ENCODE assay signal across 9 cellular contexts in the genomic region with DNA sequence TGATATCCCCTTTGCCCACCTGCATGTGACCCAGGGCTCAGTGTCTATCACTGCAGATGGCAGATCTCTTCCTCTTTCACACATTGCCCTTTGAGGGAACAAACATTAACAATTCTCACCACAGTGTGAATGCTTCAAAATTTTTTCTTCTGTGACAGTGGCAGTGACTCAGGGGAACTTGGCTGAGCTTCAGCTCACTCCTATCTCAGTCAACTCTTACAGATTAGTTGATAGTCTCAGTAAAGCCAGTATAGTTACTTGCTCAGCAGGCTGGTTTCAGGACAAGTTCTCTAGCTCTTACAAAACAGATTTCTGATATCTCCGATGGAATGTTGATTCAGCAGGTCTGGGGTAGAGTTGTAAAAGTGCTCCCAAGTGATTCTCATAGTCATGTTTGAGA.
A peak's percentile ranks its signal among the peaks of the same experiment; 100 is the strongest.
DNase-seq lines count a peak whose midpoint lies in the region; ATAC-seq, FAIRE-seq and TF ChIP-seq lines count a peak whose summit lies in the region.
"Had no signal": no experiment of that assay in that cellular context is flagged by ENCODE, and none has a peak within 500 bp of the region (broad histone marks: within the 10 kb centered on the region; RNA-seq: fewer than 3 reads in every experiment).

No MANE protein-coding gene starts in this region.

- H3K9ac ChIP-seq in mesendoderm (ENCODE audit: low read length) = no peak overlapping the region

- WGBS in mesendoderm (ENCODE audit: extremely low coverage, insufficient coverage, low lambda C conversion rate) = no CpG with 5 or more reads among the region's 1 CpG

- no peak overlapping the region for H4K8ac ChIP-seq in mesendoderm (ENCODE audit: low read depth, low read length)

- H3K4ac ChIP-seq in mesendoderm (ENCODE audit: low read depth, low read length) = no peak overlapping the region

- DNase-seq in BJ (ENCODE audit: low read depth) (peak; percentile 31), LHCN-M2 (ENCODE audit: low read depth) (peak; percentile 75), caudate nucleus (lab: John Stamatoyannopoulos, UW) (no peak), mesendoderm (peak; percentile 89), frontal cortex (ENCODE audit: low spot score in 2 of 2) (no peak), head of caudate nucleus (no peak)
- no peak for DNase-seq in activated effector memory CD4-positive, alpha-beta T cell treated with anti-CD3 and anti-CD28 coated beads, Interleukin-2, amount 50 U/mL, for 16 hours
- DNase-seq: Peyer's patch had no signal

- H3K79me2 ChIP-seq in mesendoderm (ENCODE audit: control insufficient read depth, insufficient read depth, low read length) = no peaks in the 10 kb centered on the region

- no peaks in the 10 kb centered on the region; the same call in 1 of the 2 replicates for H3K27me3 ChIP-seq in BJ (ENCODE audit: control insufficient read depth, insufficient read depth, low read length)
- H3K27me3 ChIP-seq in mesendoderm (ENCODE audit: insufficient read depth, low read length, poor library complexity) = no peaks in the 10 kb centered on the region
- H3K27me3 ChIP-seq: Peyer's patch had no signal

- peak overlapping the region; percentile 9 for H3K18ac ChIP-seq in mesendoderm (ENCODE audit: low read length)

- H3K27ac ChIP-seq in caudate nucleus (ENCODE audit: low read depth, low read length) (peak overlapping the region; percentile 49), mesendoderm (ENCODE audit: low read depth, low read length) (no peak overlapping the region)
- H3K27ac ChIP-seq: Peyer's patch had no signal

- H3K36me3 ChIP-seq in BJ (ENCODE audit: control insufficient read depth, insufficient read depth, low read length) = no peaks in the 10 kb centered on the region
- no peaks in the 10 kb centered on the region for H3K36me3 ChIP-seq in mesendoderm (ENCODE audit: control insufficient read depth, insufficient read depth, low read length)
- H3K36me3 ChIP-seq: Peyer's patch had no signal

- no peak overlapping the region for H4K5ac ChIP-seq in mesendoderm (ENCODE audit: low read length)

- POLR2A ChIA-PET in BJ (lab: Charles Lee) = no interaction called here

- H3K4me1 ChIP-seq in mesendoderm (ENCODE audit: control insufficient read depth, low read depth, low read length) = peaks cover 4% of the 10 kb centered on the region
- H3K4me1 ChIP-seq: Peyer's patch had no signal

- no peak for TF ChIP-seq CTCF in BJ (IDR thresholded peaks at IDR 0.05; ENCODE audit: insufficient read depth, low read depth, low read length)

- ATAC-seq in HG03565 (IDR thresholded peaks at IDR 0.05; ENCODE audit: unreplicated experiment) = no peak

- H3K4me3 ChIP-seq in BJ (ENCODE audit: low read depth, low read length) = no peak overlapping the region
- no peak overlapping the region for H3K4me3 ChIP-seq in mesendoderm (ENCODE audit: low read length)
- H3K4me3 ChIP-seq: Peyer's patch had no signal

- H3K4me2 ChIP-seq in mesendoderm (ENCODE audit: low read length) = no peak overlapping the region

- H2AK5ac ChIP-seq in mesendoderm (ENCODE audit: low read length) = no peak overlapping the region

- intact Hi-C loops in head of caudate nucleus (cut with DNase I) = no loop called here

- no peak overlapping the region for H2BK5ac ChIP-seq in mesendoderm (ENCODE audit: low read length)

- H3K23ac ChIP-seq in mesendoderm (ENCODE audit: low read length) = no peak overlapping the region

- no peak overlapping the region for H3K56ac ChIP-seq in mesendoderm (ENCODE audit: low read length)

- no peak overlapping the region for H2BK15ac ChIP-seq in mesendoderm (replicated peaks; ENCODE audit: low read depth)

- CTCF ChIA-PET in BJ (lab: Yijun Ruan, JAX) = interaction anchor here (2.0 kb wide), 1 partner anchor 15 kb away, joined by 7 read pairs; no protein-coding TSS in a partner anchor

- no peak for FAIRE-seq in frontal cortex (lab: Jason Lieb, UNC)

- no peaks in the 10 kb centered on the region for H3K79me1 ChIP-seq in mesendoderm (ENCODE audit: low read length)

- H2BK120ac ChIP-seq in mesendoderm (ENCODE audit: low read depth, low read length) = no peak overlapping the region

Comparison
In these comparisons a context has a peak if more than half of its experiments do, and no peak if none do; other contexts are left out.
1. DNase-seq: peak in BJ (single experiment), LHCN-M2 (single experiment) and mesendoderm (single experiment); none in caudate nucleus (0 of 61), frontal cortex (0 of 2), activated effector memory CD4-positive, alpha-beta T cell treated with anti-CD3 and anti-CD28 coated beads, Interleukin-2, amount 50 U/mL, for 16 hours (single experiment) and head of caudate nucleus (0 of 42).